12 cellular contexts compared by ENCODE assay signal in the genomic region with DNA sequence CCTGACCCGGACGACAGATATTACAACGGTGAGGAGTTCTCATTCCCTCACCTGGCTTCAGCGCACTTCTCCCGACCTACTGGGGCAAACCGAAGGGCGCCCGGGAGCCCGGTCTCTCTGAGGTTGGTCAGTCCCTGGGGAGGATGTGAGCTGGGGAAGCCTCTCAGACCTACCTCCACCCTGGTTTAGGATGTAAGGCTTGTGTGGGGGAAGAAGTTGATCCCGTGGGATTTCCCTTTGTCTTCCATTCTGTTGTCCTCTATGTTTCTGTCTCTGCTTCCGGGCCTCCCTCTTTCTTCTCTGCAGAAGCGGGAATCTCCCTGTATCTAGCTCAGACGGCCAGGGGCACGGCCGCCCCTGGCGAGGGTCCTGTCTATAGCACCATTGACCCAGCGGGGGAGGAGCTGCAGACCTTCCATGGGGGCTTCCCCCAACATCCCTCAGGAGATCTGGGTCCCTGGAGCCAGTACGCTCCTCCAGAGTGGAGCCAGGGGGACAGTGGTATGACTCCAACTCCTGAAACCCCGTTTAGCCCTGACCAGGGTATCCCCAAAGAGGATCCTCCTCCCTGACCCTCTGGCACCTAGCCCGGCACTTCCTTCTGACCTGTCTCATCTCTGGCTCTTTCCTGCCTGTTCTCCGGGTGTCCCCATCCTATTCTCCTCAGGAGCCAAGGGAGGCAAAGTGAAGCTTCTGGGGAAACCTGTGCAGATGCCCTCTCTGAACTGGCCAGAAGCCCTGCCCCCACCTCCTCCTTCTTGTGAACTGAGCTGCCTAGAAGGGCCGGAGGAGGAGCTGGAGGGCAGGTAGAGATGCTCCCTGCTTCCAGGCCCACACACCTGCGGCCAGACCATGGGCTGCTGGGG. TPM values are rescaled to one million over a fixed set of nuclear protein-coding genes. Genes with fewer than 3 reads are reported as not detected.
DNase-seq lines count a peak whose midpoint lies in the region; ATAC-seq, FAIRE-seq and TF ChIP-seq lines count a peak whose summit lies in the region.
"Had no signal": no experiment of that assay in that cellular context is flagged by ENCODE, and none has a peak within 500 bp of the region (broad histone marks: within the 10 kb centered on the region; RNA-seq: fewer than 3 reads in every experiment).

No MANE protein-coding gene starts in this region.

- H3K9me3 Mint-ChIP-seq in activated naive CD4-positive, alpha-beta T cell treated with anti-CD3 and anti-CD28 coated beads, Interleukin-2, amount 50 U/mL, for 24 hours, result no peaks in the 10 kb centered on the region

- peaks cover 14% of the 10 kb centered on the region for H3K27me3 Mint-ChIP-seq in activated naive CD4-positive, alpha-beta T cell treated with anti-CD3 and anti-CD28 coated beads, Interleukin-2, amount 50 U/mL, for 24 hours

- H3K9ac ChIP-seq in mucosa of rectum (ENCODE audit: low read depth in 1 of 2, low read length in 2 of 2), result peak overlapping the region in 1 of 2 donors; percentile 18

- H3K36me3 ChIP-seq in bronchial epithelial cell (ENCODE audit: control insufficient read depth, insufficient read depth, low read length) (peaks cover 2% of the 10 kb centered on the region), mucosa of rectum (ENCODE audit: control insufficient read depth in 2 of 2, insufficient read depth in 2 of 2, low read length in 2 of 2) (no peaks in the 10 kb centered on the region), uterus (no peaks in the 10 kb centered on the region)

- peaks cover 3% of the 10 kb centered on the region for H3K27me3 ChIP-seq in bronchial epithelial cell (ENCODE audit: control insufficient read depth, insufficient read depth, low read length)
- peaks cover 3 to 23% of the 10 kb centered on the region in 2 donors for H3K27me3 ChIP-seq in mucosa of rectum (ENCODE audit: control insufficient read depth in 2 of 2, insufficient read depth in 2 of 2, low read length in 2 of 2)
- H3K27me3 ChIP-seq in uterus, result no peaks in the 10 kb centered on the region

- no peak for TF ChIP-seq CTCF in bronchial epithelial cell (IDR thresholded peaks at IDR 0.05; ENCODE audit: insufficient read depth, low read length, severe bottlenecking)
- no peak for TF ChIP-seq CTCF in uterus (IDR thresholded peaks at IDR 0.05)

- intact Hi-C loops in uterus (cut with DNase I; ENCODE audit: low total_unique reads), result no loop called here

- no peak overlapping the region for H3K27ac ChIP-seq in mucosa of rectum (ENCODE audit: low read depth in 2 of 2, low read length in 2 of 2)
- H3K27ac ChIP-seq in uterus, result peak overlapping the region; percentile 87 to 89

- H3K4me3 ChIP-seq in bronchial epithelial cell (ENCODE audit: low read depth, low read length) (peak overlapping the region; percentile 57), mucosa of rectum (ENCODE audit: low read length in 2 of 2) (peak overlapping the region; percentile 20 to 83), uterus (peak overlapping the region; percentile 57 to 60)
- H3K4me3 ChIP-seq: K562 had no signal

- no peak for ATAC-seq in GM18520 (IDR thresholded peaks at IDR 0.05; ENCODE audit: unreplicated experiment)
- no peak for ATAC-seq in GM19035 (IDR thresholded peaks at IDR 0.05; ENCODE audit: unreplicated experiment)
- ATAC-seq: K562 had no signal

- H3K4me1 Mint-ChIP-seq in activated naive CD4-positive, alpha-beta T cell treated with anti-CD3 and anti-CD28 coated beads, Interleukin-2, amount 50 U/mL, for 24 hours, result peaks cover 22% of the 10 kb centered on the region

- H3K4me1 ChIP-seq in mucosa of rectum (ENCODE audit: control insufficient read depth in 2 of 2, insufficient read depth in 2 of 2, low read length in 2 of 2) (peaks cover 4 to 8% of the 10 kb centered on the region in 2 donors), uterus (peaks cover 0 to 4% of the 10 kb centered on the region in 2 donors)

- H3K4me3 Mint-ChIP-seq in activated naive CD4-positive, alpha-beta T cell treated with anti-CD3 and anti-CD28 coated beads, Interleukin-2, amount 50 U/mL, for 24 hours, result peak overlapping the region; percentile 88

- DNase-seq in activated naive CD4-positive, alpha-beta T cell treated with anti-CD3 and anti-CD28 coated beads, Interleukin-2, amount 50 U/mL, for 16 hours, result no peak
- no peak for DNase-seq in bronchial epithelial cell (ENCODE audit: low read depth)
- no peak for DNase-seq in uterus
- DNase-seq in SKM-1 (lab: John Stamatoyannopoulos, UW; ENCODE audit: unreplicated experiment), result no peak
- DNase-seq: activated CD8-positive, alpha-beta memory T cell treated with anti-CD3 and anti-CD28 coated beads for 24 hours; AML-193 had no signal

- TF ChIP-seq POLR2A in uterus (IDR thresholded peaks at IDR 0.05), result no peak

- H3K36me3 Mint-ChIP-seq in activated naive CD4-positive, alpha-beta T cell treated with anti-CD3 and anti-CD28 coated beads, Interleukin-2, amount 50 U/mL, for 24 hours, result no peaks in the 10 kb centered on the region

- FAIRE-seq in bronchial epithelial cell (lab: Jason Lieb, UNC), result no peak
- FAIRE-seq: K562 had no signal

- H3K27ac Mint-ChIP-seq in activated naive CD4-positive, alpha-beta T cell treated with anti-CD3 and anti-CD28 coated beads, Interleukin-2, amount 50 U/mL, for 24 hours, result peak overlapping the region; percentile 65

- H3K9me3 ChIP-seq in mucosa of rectum (ENCODE audit: control insufficient read depth in 2 of 2, low read length in 2 of 2), result no peaks in the 10 kb centered on the region
- H3K9me3 ChIP-seq in uterus, result no peaks in the 10 kb centered on the region

RNA-seq across cellular contexts. Expression of a gene that starts 12.6 kb away (rescaled TPM):
- total RNA-seq in bronchial epithelial cell (29.5 and 30.2 TPM in 2 replicates), uterus (10 to 100 TPM in 2 of 4 donors, 1 to 10 TPM in 2; 7.1 to 21.8 (median 11.1) TPM)

RNA-seq across cellular contexts. Expression of a gene that starts 19.8 kb away (rescaled TPM):
- total RNA-seq in bronchial epithelial cell (under 0.01 TPM in 1 of 2 replicates, not detected in the other), uterus (10 to 100 TPM; 11.2 to 96.6 (median 46.6) TPM)
- total RNA-seq: K562 had no signal

RNA-seq across cellular contexts. Expression of a gene that starts 41.2 kb away (rescaled TPM):
- total RNA-seq in bronchial epithelial cell (not detected in 2 replicates), uterus (not detected)
- total RNA-seq: fibroblast of lung, K562 had no signal

RNA-seq across cellular contexts. Expression of a gene that starts 58.0 kb away (rescaled TPM):
- not detected in 2 replicates for total RNA-seq in bronchial epithelial cell
- not detected for total RNA-seq in uterus
- total RNA-seq: K562 had no signal

Comparison
In these comparisons a context has a peak if more than half of its experiments do, and no peak if none do; other contexts are left out.
1. H3K27ac ChIP-seq: peak in uterus (2 of 2); none in mucosa of rectum (0 of 2).
2. RNA of a gene that starts 19.8 kb away (total RNA-seq): 11.2 to 96.6 TPM in uterus; under 0.01 TPM in bronchial epithelial cell; every median in the first group is over 10 times any median in the second.
3. Peak in every context shown above with its lines, with median percentiles within 50 percentile points of each other: H3K4me3 ChIP-seq.